In genomic region chr10:49538381-49539319, GRCh38 we compare ENCODE assay signal across 8 cellular contexts. TPM values are rescaled to one million over a fixed set of nuclear protein-coding genes. Genes with fewer than 3 reads are reported as not detected.
DNase-seq lines count a peak whose midpoint lies in the region; ATAC-seq and TF ChIP-seq lines count a peak whose summit lies in the region.

Gene ERCC6 (minus strand): TSS chr10:49539121.

- peaks cover 15% of the 10 kb centered on the region for H3K36me3 Mint-ChIP-seq in T-cell

- DNase-seq in GM13976 (ENCODE audit: low spot score) (peak; percentile 98), NCI-H1436 treated with DMSO at 0.1 percent for 48 hours (lab: John Stamatoyannopoulos, UW) (peak; percentile 54), T-cell (peak; percentile 85 to 98 (median 95)), adrenal gland (peak; percentile 97 to 99 (median 98)), heart left ventricle (peak; percentile 97 to 99 (median 99)), pons (ENCODE audit: low spot score) (peak; percentile 96), transverse colon (peak; percentile 98)

- H3K36me3 ChIP-seq in adrenal gland (replicated peaks in 1 of 2): no peaks in the 10 kb centered on the region
- no peaks in the 10 kb centered on the region for H3K36me3 ChIP-seq in heart left ventricle
- H3K36me3 ChIP-seq in transverse colon: no peaks in the 10 kb centered on the region

- TF ChIP-seq POLR2A in adrenal gland (IDR thresholded peaks at IDR 0.05): peak in 1 of 2 donors; percentile 86
- TF ChIP-seq POLR2A in heart left ventricle (IDR thresholded peaks at IDR 0.05): peak in 1 of 2 donors; percentile 76
- TF ChIP-seq POLR2A in transverse colon (IDR thresholded peaks at IDR 0.05): peak; percentile 84

- H3K27me3 Mint-ChIP-seq in T-cell: peaks cover 18 to 21% of the 10 kb centered on the region in 2 donors

- no peak for TF ChIP-seq EP300 in transverse colon (IDR thresholded peaks at IDR 0.05; ENCODE audit: low read depth)

- CTCF ChIA-PET in T-cell (lab: Charles Lee): interaction anchor here (0.6 to 1.7 kb wide), 4 partner anchors 15 to 1195 kb away, joined by 3 to 11 read pairs (median 3); no protein-coding TSS in a partner anchor

- H3K4me1 Mint-ChIP-seq in T-cell: peaks cover 40 to 46% (median 45%) of the 10 kb centered on the region in 3 donors

- H3K27me3 ChIP-seq in adrenal gland (no peaks in the 10 kb centered on the region), heart left ventricle (no peaks in the 10 kb centered on the region), transverse colon (peaks cover 4% of the 10 kb centered on the region)

- POLR2A ChIA-PET in T-cell (lab: Charles Lee): interaction anchor here (0.6 to 1.3 kb wide), 4 partner anchors 15 to 1195 kb away, joined by 3 to 5 read pairs (median 3); no protein-coding TSS in a partner anchor

- H3K27ac ChIP-seq in adrenal gland: peak within 1 kb of the TSS; percentile 23 to 92 (median 75)
- H3K27ac ChIP-seq in heart left ventricle: peak within 1 kb of the TSS; percentile 57 to 96 (median 92)
- H3K27ac ChIP-seq in transverse colon: peak within 1 kb of the TSS; percentile 85 to 94 (median 92)

- no peaks in the 10 kb centered on the region for H3K9me3 Mint-ChIP-seq in T-cell

- H3K27ac Mint-ChIP-seq in T-cell: peak within 1 kb of the TSS; percentile 96

- TF ChIP-seq CTCF in GM13976 (IDR thresholded peaks at IDR 0.05; ENCODE audit: borderline replicate concordance, control extremely low read depth, extremely low read depth, insufficient read depth, missing control alignments) (no peak), adrenal gland (IDR thresholded peaks at IDR 0.05) (peak in 1 of 6 experiments; percentile 16), heart left ventricle (IDR thresholded peaks at IDR 0.05) (peak in 4 of 12 donors; percentile 25 to 35 (median 28)), transverse colon (IDR thresholded peaks at IDR 0.05) (peak in 1 of 5 experiments; percentile 20)

- H3K4me1 ChIP-seq in adrenal gland (replicated peaks in 1 of 2) (peaks cover 13 to 37% of the 10 kb centered on the region in 2 donors), heart left ventricle (peaks cover 4 to 47% (median 35%) of the 10 kb centered on the region in 12 donors), transverse colon (peaks cover 7 to 24% (median 14%) of the 10 kb centered on the region in 4 donors)

- WGBS in adrenal gland, 4 donors: 1 to 6% (median 3%) methylated on average over 20 to 75 of the region's 75 CpGs
- WGBS in heart left ventricle, 4 donors: 2 to 3% (median 2%) methylated on average over 42 to 75 of the region's 75 CpGs
- 2 to 16% methylated on average over 5 to 54 of the region's 75 CpGs for WGBS in transverse colon (ENCODE audit: low coverage in 1 of 2), 2 donors

- H3K9me3 ChIP-seq in adrenal gland (replicated peaks in 1 of 3): no peaks in the 10 kb centered on the region
- H3K9me3 ChIP-seq in heart left ventricle: no peaks in the 10 kb centered on the region
- H3K9me3 ChIP-seq in transverse colon: no peaks in the 10 kb centered on the region

- peak within 1 kb of the TSS; percentile 87 to 95 (median 94) for H3K4me3 Mint-ChIP-seq in T-cell

- peak within 1 kb of the TSS in 3 of 4 donors; percentile 56 to 84 (median 71) for H3K4me3 ChIP-seq in adrenal gland
- peak within 1 kb of the TSS; percentile 64 to 99 (median 90) for H3K4me3 ChIP-seq in heart left ventricle
- peak within 1 kb of the TSS; percentile 64 to 82 (median 72) for H3K4me3 ChIP-seq in transverse colon

- peak; percentile 78 for ATAC-seq in HG02852 (IDR thresholded peaks at IDR 0.05; ENCODE audit: unreplicated experiment)
- peak; percentile 93 to 95 (median 95) for ATAC-seq in T-cell (replicated peaks in 1 of 4)
- ATAC-seq in heart left ventricle: peak; percentile 94 to 99 (median 98)

- intact Hi-C loops in adrenal gland (cut with DNase I): no loop called here
- intact Hi-C loops in heart left ventricle (cut with DNase I): no loop called here
- intact Hi-C loops in transverse colon (cut with DNase I; ENCODE audit: low total_unique reads): no loop called here

- in situ Hi-C loops in GM13976 (cut with MboI; ENCODE audit: low sequenced_read_pairs, unreplicated experiment): no loop called here
- in situ Hi-C loops in transverse colon (cut with MboI; ENCODE audit: low pct_ligation_motif_present in 1 of 4, low pct_unique_long_range_greater_than_20kb in 1 of 4, low sequenced_read_pairs in 3 of 4): loop anchor here in 1 of 4 donors (25.0 kb wide), 1 partner anchor 1074 kb away; the partner anchor contains the start of gene SGMS1

RNA-seq across cellular contexts. Expression of gene ERCC6, which starts in this region (rescaled TPM):
- total RNA-seq in T-cell (10 to 100 TPM; 34.6 to 40.7 (median 39.1) TPM), adrenal gland (10 to 100 TPM in 7 of 8 donors, 1 to 10 TPM in 1; 7.8 to 27.9 (median 19.0) TPM), heart left ventricle (10 to 100 TPM; 12.8 to 31.5 (median 23.0) TPM), transverse colon (10 to 100 TPM; 16.0 to 34.0 (median 22.4) TPM)
- polyA plus RNA-seq in adrenal gland (1 to 10 TPM; 3.7 to 8.1 (median 7.2) TPM), heart left ventricle (1 to 10 TPM; 4.4 to 4.7 TPM)

Comparison
In these comparisons a context has a peak if more than half of its experiments do, and no peak if none do; other contexts are left out.
1. Peak in every context shown above with its lines: DNase-seq, ATAC-seq, H3K4me3 ChIP-seq and H3K27ac ChIP-seq.